Comparison of ENCODE assay signal across 8 cellular contexts in the genomic region with DNA sequence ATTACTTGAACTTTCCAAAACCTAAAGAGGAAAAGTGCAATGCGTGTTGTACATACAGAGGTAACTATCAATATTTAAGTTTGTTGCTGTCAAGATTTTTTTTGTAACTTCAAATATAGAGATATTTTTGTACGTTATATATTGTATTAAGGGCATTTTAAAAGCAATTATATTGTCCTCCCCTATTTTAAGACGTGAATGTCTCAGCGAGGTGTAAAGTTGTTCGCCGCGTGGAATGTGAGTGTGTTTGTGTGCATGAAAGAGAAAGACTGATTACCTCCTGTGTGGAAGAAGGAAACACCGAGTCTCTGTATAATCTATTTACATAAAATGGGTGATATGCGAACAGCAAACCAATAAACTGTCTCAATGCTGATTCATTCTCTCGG. TPM values are rescaled to one million over a fixed set of nuclear protein-coding genes. Genes with fewer than 3 reads are reported as not detected.
DNase-seq lines count a peak whose midpoint lies in the region; ATAC-seq and TF ChIP-seq lines count a peak whose summit lies in the region.

No MANE protein-coding gene starts in this region.

- H3K4me1 ChIP-seq in tibial nerve, result peaks cover 0 to 64% (median 24%) of the 10 kb centered on the region in 4 donors

- no peak for TF ChIP-seq POLR2A in tibial nerve (IDR thresholded peaks at IDR 0.05)

- ATAC-seq in left colon (peak; percentile 34), GM19455 (IDR thresholded peaks at IDR 0.05; ENCODE audit: unreplicated experiment) (no peak)

- TF ChIP-seq EP300 in tibial nerve (IDR thresholded peaks at IDR 0.05), result no peak

- H3K36me3 ChIP-seq in tibial nerve, result no peaks in the 10 kb centered on the region

- CTCF ChIA-PET in activated naive CD4-positive, alpha-beta T cell treated with anti-CD3 and anti-CD28 coated beads for 36 hours (lab: Charles Lee), result interaction anchor here (0.7 to 8.2 kb wide), 13 partner anchors 9 to 550 kb away, joined by 3 to 102 read pairs (median 5); no protein-coding TSS in a partner anchor

- 21 to 24% methylated on average over 10 of the region's 10 CpGs for WGBS in tibial nerve, 2 donors

- intact Hi-C loops in activated naive CD4-positive, alpha-beta T cell treated with anti-CD3 and anti-CD28 coated beads for 36 hours (cut with micrococcal nuclease), result loop anchor here (1.0 to 10.0 kb wide), 14 partner anchors 16 to 942 kb away; a partner anchor contains a TSS
- intact Hi-C loops in left colon (cut with DNase I, micrococcal nuclease), result loop anchor here in 1 of 2 donors (5.0 kb wide), 2 partner anchors 100 to 550 kb away; no protein-coding TSS in a partner anchor

- H3K4me1 Mint-ChIP-seq in activated naive CD4-positive, alpha-beta T cell treated with anti-CD3 and anti-CD28 coated beads for 36 hours (ENCODE audit: low read depth), result peaks cover 33% of the 10 kb centered on the region
- peaks cover 43% of the 10 kb centered on the region for H3K4me1 Mint-ChIP-seq in activated naive CD8-positive, alpha-beta T cell (ENCODE audit: low read depth)

- DNase-seq in activated naive CD4-positive, alpha-beta T cell treated with anti-CD3 and anti-CD28 coated beads for 36 hours, result no peak
- DNase-seq in activated naive CD4-positive, alpha-beta T cell treated with anti-CD3 and anti-CD28 coated beads, Interleukin-2, amount 50 U/mL, for 16 hours, result no peak
- DNase-seq in left colon (no peak), tibial nerve (ENCODE audit: low spot score in 2 of 2) (no peak), NCI-H1105 (lab: John Stamatoyannopoulos, UW) (no peak), T1000 (lab: John Stamatoyannopoulos, UW) (no peak)

- TF ChIP-seq CTCF in tibial nerve (IDR thresholded peaks at IDR 0.05), result no peak

- H3K4me3 Mint-ChIP-seq in activated naive CD4-positive, alpha-beta T cell treated with anti-CD3 and anti-CD28 coated beads for 36 hours, result peak overlapping the region; percentile 81
- H3K4me3 Mint-ChIP-seq in activated naive CD8-positive, alpha-beta T cell, result peak overlapping the region; percentile 85

- H3K9me3 Mint-ChIP-seq in activated naive CD4-positive, alpha-beta T cell treated with anti-CD3 and anti-CD28 coated beads for 36 hours, result no peaks in the 10 kb centered on the region
- no peaks in the 10 kb centered on the region for H3K9me3 Mint-ChIP-seq in activated naive CD8-positive, alpha-beta T cell (ENCODE audit: low read depth)

- H3K27me3 ChIP-seq in tibial nerve, result no peaks in the 10 kb centered on the region

- peak overlapping the region; percentile 54 to 84 (median 74) for H3K4me3 ChIP-seq in tibial nerve

- no peak overlapping the region for H3K27ac Mint-ChIP-seq in activated naive CD4-positive, alpha-beta T cell treated with anti-CD3 and anti-CD28 coated beads for 36 hours
- H3K27ac Mint-ChIP-seq in activated naive CD8-positive, alpha-beta T cell, result peak overlapping the region; percentile 67

- no peaks in the 10 kb centered on the region for H3K36me3 Mint-ChIP-seq in activated naive CD4-positive, alpha-beta T cell treated with anti-CD3 and anti-CD28 coated beads for 36 hours (ENCODE audit: low read depth)
- no peaks in the 10 kb centered on the region for H3K36me3 Mint-ChIP-seq in activated naive CD8-positive, alpha-beta T cell

- peaks cover 42% of the 10 kb centered on the region for H3K27me3 Mint-ChIP-seq in activated naive CD4-positive, alpha-beta T cell treated with anti-CD3 and anti-CD28 coated beads for 36 hours (ENCODE audit: low read depth)
- peaks cover 18% of the 10 kb centered on the region for H3K27me3 Mint-ChIP-seq in activated naive CD8-positive, alpha-beta T cell

- H3K9me3 ChIP-seq in tibial nerve, result no peaks in the 10 kb centered on the region

- H3K27ac ChIP-seq in tibial nerve, result peak overlapping the region in 3 of 4 donors; percentile 69 to 89 (median 81)

RNA-seq across cellular contexts. Expression of a gene that starts 2.1 kb away (rescaled TPM):
- total RNA-seq in activated naive CD4-positive, alpha-beta T cell treated with anti-CD3 and anti-CD28 coated beads for 36 hours, result under 1 TPM; 0.31 to 0.40 TPM
- total RNA-seq in left colon (10 to 100 TPM; 47.1 to 81.7 TPM), tibial nerve (100 to 1,000 TPM; 123 to 420 (median 197) TPM)

RNA-seq across cellular contexts. Expression of a gene that starts 13.0 kb away (rescaled TPM):
- 1 to 10 TPM; 8.7 to 9.9 TPM for total RNA-seq in activated naive CD4-positive, alpha-beta T cell treated with anti-CD3 and anti-CD28 coated beads for 36 hours
- total RNA-seq in left colon (10 to 100 TPM; 46.4 to 49.9 TPM), tibial nerve (100 to 1,000 TPM in 1 of 4 donors, 10 to 100 TPM in 3; 75.0 to 104 (median 86.9) TPM)

Comparison
In these comparisons a context has a peak if more than half of its experiments do, and no peak if none do; other contexts are left out.
1. RNA of a gene that starts 2.1 kb away (total RNA-seq): 123 to 420 TPM in tibial nerve and 47.1 to 81.7 TPM in left colon; 0.31 to 0.40 TPM in activated naive CD4-positive, alpha-beta T cell treated with anti-CD3 and anti-CD28 coated beads for 36 hours; every median in the first group is over 10 times any median in the second.
2. RNA of a gene that starts 13.0 kb away (total RNA-seq): 75.0 to 104 TPM in tibial nerve and 46.4 to 49.9 TPM in left colon; 8.7 to 9.9 TPM in activated naive CD4-positive, alpha-beta T cell treated with anti-CD3 and anti-CD28 coated beads for 36 hours; every median in the first group is over 4 times any median in the second.